1 cellular context compared by ENCODE assay signal in genomic region chr17:78130439-78131101, GRCh38.
TF ChIP-seq lines count a peak whose summit lies in the region.

Gene TMC8, plus strand, starts transcription at chr17:78130771. Its CDS starts 818 bp downstream, at chr17:78131589.

TF ChIP-seq in HepG2, 621 proteins besides CTCF, POLR2A, EP300 and RAD21 (continued from another document and continues in another):
- TF ChIP-seq, protein P1, sequence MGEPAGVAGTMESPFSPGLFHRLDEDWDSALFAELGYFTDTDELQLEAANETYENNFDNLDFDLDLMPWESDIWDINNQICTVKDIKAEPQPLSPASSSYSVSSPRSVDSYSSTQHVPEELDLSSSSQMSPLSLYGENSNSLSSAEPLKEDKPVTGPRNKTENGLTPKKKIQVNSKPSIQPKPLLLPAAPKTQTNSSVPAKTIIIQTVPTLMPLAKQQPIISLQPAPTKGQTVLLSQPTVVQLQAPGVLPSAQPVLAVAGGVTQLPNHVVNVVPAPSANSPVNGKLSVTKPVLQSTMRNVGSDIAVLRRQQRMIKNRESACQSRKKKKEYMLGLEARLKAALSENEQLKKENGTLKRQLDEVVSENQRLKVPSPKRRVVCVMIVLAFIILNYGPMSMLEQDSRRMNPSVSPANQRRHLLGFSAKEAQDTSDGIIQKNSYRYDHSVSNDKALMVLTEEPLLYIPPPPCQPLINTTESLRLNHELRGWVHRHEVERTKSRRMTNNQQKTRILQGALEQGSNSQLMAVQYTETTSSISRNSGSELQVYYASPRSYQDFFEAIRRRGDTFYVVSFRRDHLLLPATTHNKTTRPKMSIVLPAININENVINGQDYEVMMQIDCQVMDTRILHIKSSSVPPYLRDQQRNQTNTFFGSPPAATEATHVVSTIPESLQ (CRISPR knock-in tag; conservative IDR thresholded peaks at IDR 0.05), result 0 out of 2 replicates have a peak, but pooled peaks have one; percentile 61
- peak; percentile 35; the same call in 1 of the 2 replicates for TF ChIP-seq NFKB2 (CRISPR knock-in tag; IDR thresholded peaks at IDR 0.05; ENCODE audit: borderline replicate concordance)
- peak; percentile 32; the same call in 1 of the 2 replicates for TF ChIP-seq ZNF451 (CRISPR knock-in tag; IDR thresholded peaks at IDR 0.05)
- peak; percentile 18 for TF ChIP-seq XRCC5 (optimal IDR thresholded peaks at IDR 0.05; ENCODE audit: low read length)
- TF ChIP-seq TARDBP (CRISPR knock-in tag; IDR thresholded peaks at IDR 0.05), result peak; percentile 26; the same call in 1 of the 2 replicates
- TF ChIP-seq FOXP1 (IDR thresholded peaks at IDR 0.05), result no peak
- peak; percentile 22; the same call in 1 of the 2 replicates for TF ChIP-seq FOXP1 (CRISPR knock-in tag; IDR thresholded peaks at IDR 0.05)
- peak; percentile 98 for TF ChIP-seq ZNF687 (CRISPR knock-in tag; IDR thresholded peaks at IDR 0.05)
- TF ChIP-seq IRF2 (CRISPR knock-in tag; IDR thresholded peaks at IDR 0.05), result peak; percentile 59; the same call in 1 of the 2 replicates
- TF ChIP-seq MED1 (CRISPR knock-in tag; IDR thresholded peaks at IDR 0.05), result peak; percentile 83
- no peak for TF ChIP-seq LCORL (IDR thresholded peaks at IDR 0.05)
- peak; percentile 73 for TF ChIP-seq LCORL (CRISPR knock-in tag; IDR thresholded peaks at IDR 0.05)
- TF ChIP-seq ZFP91 (CRISPR knock-in tag; IDR thresholded peaks at IDR 0.05; ENCODE audit: borderline replicate concordance), result 0 out of 2 replicates have a peak, but pooled peaks have one; percentile 11
- TF ChIP-seq TFAP4 (IDR thresholded peaks at IDR 0.05; ENCODE audit: borderline replicate concordance, low read depth), result peak; percentile 37; the same call in 1 of the 2 replicates
- peak; percentile 42; the same call in 1 of the 2 replicates for TF ChIP-seq ZNF143 (CRISPR knock-in tag; IDR thresholded peaks at IDR 0.05)
- TF ChIP-seq ZKSCAN8 (CRISPR knock-in tag; IDR thresholded peaks at IDR 0.05; ENCODE audit: borderline replicate concordance), result no peak
- TF ChIP-seq ZNF263 (CRISPR knock-in tag; IDR thresholded peaks at IDR 0.05), result peak; percentile 67
- peak; percentile 29; the same call in 1 of the 3 replicates for TF ChIP-seq MXI1 (IDR thresholded peaks at IDR 0.05; ENCODE audit: borderline replicate concordance, low read depth, low read length)
- TF ChIP-seq ZMYM2 (CRISPR knock-in tag; IDR thresholded peaks at IDR 0.05), result peak; percentile 65; the same call in 1 of the 2 replicates
- peak; percentile 97 for TF ChIP-seq ZSCAN25 (CRISPR knock-in tag; IDR thresholded peaks at IDR 0.05)
- TF ChIP-seq, protein P2, sequence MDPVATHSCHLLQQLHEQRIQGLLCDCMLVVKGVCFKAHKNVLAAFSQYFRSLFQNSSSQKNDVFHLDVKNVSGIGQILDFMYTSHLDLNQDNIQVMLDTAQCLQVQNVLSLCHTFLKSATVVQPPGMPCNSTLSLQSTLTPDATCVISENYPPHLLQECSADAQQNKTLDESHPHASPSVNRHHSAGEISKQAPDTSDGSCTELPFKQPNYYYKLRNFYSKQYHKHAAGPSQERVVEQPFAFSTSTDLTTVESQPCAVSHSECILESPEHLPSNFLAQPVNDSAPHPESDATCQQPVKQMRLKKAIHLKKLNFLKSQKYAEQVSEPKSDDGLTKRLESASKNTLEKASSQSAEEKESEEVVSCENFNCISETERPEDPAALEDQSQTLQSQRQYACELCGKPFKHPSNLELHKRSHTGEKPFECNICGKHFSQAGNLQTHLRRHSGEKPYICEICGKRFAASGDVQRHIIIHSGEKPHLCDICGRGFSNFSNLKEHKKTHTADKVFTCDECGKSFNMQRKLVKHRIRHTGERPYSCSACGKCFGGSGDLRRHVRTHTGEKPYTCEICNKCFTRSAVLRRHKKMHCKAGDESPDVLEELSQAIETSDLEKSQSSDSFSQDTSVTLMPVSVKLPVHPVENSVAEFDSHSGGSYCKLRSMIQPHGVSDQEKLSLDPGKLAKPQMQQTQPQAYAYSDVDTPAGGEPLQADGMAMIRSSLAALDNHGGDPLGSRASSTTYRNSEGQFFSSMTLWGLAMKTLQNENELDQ (CRISPR knock-in tag; IDR thresholded peaks at IDR 0.05; ENCODE audit: borderline replicate concordance), result no peak
- peak; percentile 85 for TF ChIP-seq GABPB1 (CRISPR knock-in tag; IDR thresholded peaks at IDR 0.05)
- peak; percentile 68; the same call in 1 of the 2 replicates for TF ChIP-seq TFDP1 (CRISPR knock-in tag; IDR thresholded peaks at IDR 0.05; ENCODE audit: borderline replicate concordance)
- no peak for TF ChIP-seq SMAD1 (CRISPR knock-in tag; IDR thresholded peaks at IDR 0.05; ENCODE audit: borderline replicate concordance, low read depth)
- TF ChIP-seq ZNF674 (CRISPR knock-in tag; IDR thresholded peaks at IDR 0.05; ENCODE audit: low read depth), result no peak
- TF ChIP-seq THAP11 (CRISPR knock-in tag; IDR thresholded peaks at IDR 0.05), result peak; percentile 65
- peak; percentile 53 for TF ChIP-seq ZNF407 (CRISPR knock-in tag; IDR thresholded peaks at IDR 0.05; ENCODE audit: not compliant biosample characterization)
- TF ChIP-seq HMG20A (CRISPR knock-in tag; IDR thresholded peaks at IDR 0.05; ENCODE audit: borderline replicate concordance), result no peak; the same call in 1 of the 2 replicates
- 0 out of 2 replicates have a peak, but pooled peaks have one; percentile 19 for TF ChIP-seq ZBTB33 (CRISPR knock-in tag; IDR thresholded peaks at IDR 0.05)
- TF ChIP-seq TFDP2 (CRISPR knock-in tag; IDR thresholded peaks at IDR 0.05), result 0 out of 2 replicates have a peak, but pooled peaks have one; percentile 31
